Comparison of ENCODE assay signal across 1 cellular context in genomic region chr5:132963175-132964104, GRCh38.
A peak's percentile ranks its signal among the peaks of the same experiment; 100 is the strongest.
TF ChIP-seq lines count a peak whose summit lies in the region.

TSS of gene AFF4 (minus strand) at chr5:132963634. CDS start at chr5:132937189, 26,445 bp downstream.

TF ChIP-seq in HepG2, 621 proteins besides CTCF, POLR2A, EP300 and RAD21 (continued from another document and continues in another):
- TF ChIP-seq USF2 (IDR thresholded peaks at IDR 0.05; ENCODE audit: low read depth, low read length) (peak; percentile 99), USF2 (CRISPR knock-in tag; IDR thresholded peaks at IDR 0.05; ENCODE audit: borderline replicate concordance) (peak; percentile 99), FOXC1 (CRISPR knock-in tag; IDR thresholded peaks at IDR 0.05; ENCODE audit: borderline replicate concordance) (peak; percentile 84), ZNF549 (CRISPR knock-in tag; IDR thresholded peaks at IDR 0.05) (no peak), ZXDC (CRISPR knock-in tag; IDR thresholded peaks at IDR 0.05) (peak; percentile 46; the same call in 1 of the 2 replicates), ZMYM4 (CRISPR knock-in tag; IDR thresholded peaks at IDR 0.05) (peak; percentile 93), ATF2 (CRISPR knock-in tag; IDR thresholded peaks at IDR 0.05) (peak; percentile 83), SALL2 (CRISPR knock-in tag; IDR thresholded peaks at IDR 0.05) (peak; percentile 64), IRF9 (CRISPR knock-in tag; IDR thresholded peaks at IDR 0.05; ENCODE audit: borderline replicate concordance) (peak; percentile 87), KMT2A (CRISPR knock-in tag; IDR thresholded peaks at IDR 0.05) (peak; percentile 85), THAP7 (CRISPR knock-in tag; IDR thresholded peaks at IDR 0.05) (0 out of 2 replicates have a peak, but pooled peaks have one; percentile 15), MAX (IDR thresholded peaks at IDR 0.05) (peak; percentile 91), ZBTB25 (CRISPR knock-in tag; IDR thresholded peaks at IDR 0.05) (peak; percentile 93), ZNF407 (CRISPR knock-in tag; IDR thresholded peaks at IDR 0.05; ENCODE audit: not compliant biosample characterization) (peak; percentile 58), ZNF800 (CRISPR knock-in tag; IDR thresholded peaks at IDR 0.05) (peak; percentile 66; the same call in 1 of the 2 replicates), ZBTB42 (CRISPR knock-in tag; IDR thresholded peaks at IDR 0.05) (peak; percentile 90), NFIB (CRISPR knock-in tag; IDR thresholded peaks at IDR 0.05; ENCODE audit: borderline replicate concordance) (no peak), TSC22D2 (CRISPR knock-in tag; IDR thresholded peaks at IDR 0.05; ENCODE audit: borderline replicate concordance) (no peak), ATAD3A (CRISPR knock-in tag; IDR thresholded peaks at IDR 0.05) (no peak), DNMT1 (CRISPR knock-in tag; IDR thresholded peaks at IDR 0.05) (peak; percentile 93), ZBTB3 (CRISPR knock-in tag; IDR thresholded peaks at IDR 0.05; ENCODE audit: borderline replicate concordance, low read depth) (0 out of 2 replicates have a peak, but pooled peaks have one; percentile 13), ELF3 (CRISPR knock-in tag; IDR thresholded peaks at IDR 0.05) (peak; percentile 56; the same call in 1 of the 2 replicates), PCBP1 (IDR thresholded peaks at IDR 0.05; ENCODE audit: borderline replicate concordance, low read depth, low read length) (no peak), HOXA7 (CRISPR knock-in tag; IDR thresholded peaks at IDR 0.05) (no peak), MAFF (IDR thresholded peaks at IDR 0.05; ENCODE audit: low read depth, low read length) (no peak), ZNF546 (CRISPR knock-in tag; conservative IDR thresholded peaks at IDR 0.05) (peak; percentile 94), ZNF704 (CRISPR knock-in tag; IDR thresholded peaks at IDR 0.05; ENCODE audit: borderline replicate concordance) (peak; percentile 88; the same call in 1 of the 2 replicates), PRDM4 (CRISPR knock-in tag; IDR thresholded peaks at IDR 0.05; ENCODE audit: borderline replicate concordance) (0 out of 2 replicates have a peak, but pooled peaks have one; percentile 44), FOXJ3 (CRISPR knock-in tag; IDR thresholded peaks at IDR 0.05; ENCODE audit: borderline replicate concordance) (peak; percentile 70), GATAD2A (CRISPR knock-in tag; IDR thresholded peaks at IDR 0.05) (peak; percentile 64)
